ENCODE assay signal across 27 cellular contexts in the genomic region with DNA sequence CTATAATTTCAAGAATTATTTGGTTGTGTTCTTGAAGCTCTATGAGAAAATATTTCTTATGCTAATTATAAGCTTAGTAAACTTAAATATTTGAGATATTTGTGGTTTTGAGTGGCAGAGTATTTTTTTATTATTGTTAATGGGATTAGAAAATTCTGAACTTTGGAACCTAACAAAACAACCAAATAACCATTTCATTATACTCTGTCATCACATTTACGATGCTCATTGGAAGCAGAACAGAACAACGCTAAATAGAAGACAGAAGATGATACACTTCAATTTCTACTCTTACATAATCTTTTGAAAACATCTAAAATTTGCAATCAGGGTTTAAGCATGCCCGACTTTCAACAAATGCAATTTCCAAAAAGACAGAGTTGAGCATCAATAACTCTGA.
"Had no signal": no experiment of that assay in that cellular context is flagged by ENCODE, and none has a peak within 500 bp of the region (broad histone marks: within the 10 kb centered on the region; RNA-seq: fewer than 3 reads in every experiment).

No MANE protein-coding gene starts in this region.

- H3K4me2 ChIP-seq: hepatocyte, neural progenitor cell had no signal

- H3K27ac ChIP-seq: breast epithelium, esophagus muscularis mucosa, gastrocnemius medialis, hepatocyte, neural progenitor cell, right atrium auricular region, testis, transverse colon, VCaP had no signal

- H3K4me3 ChIP-seq: breast epithelium, esophagus muscularis mucosa, gastrocnemius medialis, hepatocyte, left ventricle myocardium inferior, lung, neural progenitor cell, right atrium auricular region, testis, transverse colon had no signal

- FAIRE-seq: urothelium cell line had no signal

- H3K4me1 ChIP-seq: breast epithelium, neural progenitor cell, right atrium auricular region had no signal

- H3K9me3 Mint-ChIP-seq: dendritic cell treated with granulocyte-macrophage colony-stimulating factor and Interleukin-4, amounts not matched to agents 40 ng/mL and 50 ng/mL, for 4 days had no signal

- H3K9ac ChIP-seq: neural progenitor cell had no signal

- H3K27me3 ChIP-seq: breast epithelium, esophagus muscularis mucosa, gastrocnemius medialis, hepatocyte, neural progenitor cell, right atrium auricular region, testis, transverse colon had no signal

- H2AFZ ChIP-seq: hepatocyte, neural progenitor cell had no signal

- H3K36me3 ChIP-seq: breast epithelium, esophagus muscularis mucosa, gastrocnemius medialis, left ventricle myocardium inferior, neural progenitor cell, right atrium auricular region, transverse colon had no signal

- H3K27me3 Mint-ChIP-seq: dendritic cell treated with granulocyte-macrophage colony-stimulating factor and Interleukin-4, amounts not matched to agents 40 ng/mL and 50 ng/mL, for 4 days had no signal

- H3K4me3 Mint-ChIP-seq: dendritic cell treated with granulocyte-macrophage colony-stimulating factor and Interleukin-4, amounts not matched to agents 40 ng/mL and 50 ng/mL, for 4 days; natural killer cell; neural progenitor cell had no signal

- DNase-seq: activated CD4-positive, alpha-beta T cell treated with anti-CD3 and anti-CD28 coated beads for 4 hours; activated CD4-positive, alpha-beta T cell treated with anti-CD3 and anti-CD28 coated beads, Interleukin-2, amount 50 U/mL, for 4 hours; activated gamma-delta T cell; activated naive CD4-positive, alpha-beta T cell treated with anti-CD3 and anti-CD28 coated beads, Interleukin-2, amount 50 U/mL, for 16 hours; amniotic stem cell; central memory CD4-positive, alpha-beta T cell; effector CD4-positive, alpha-beta T cell; gastrocnemius medialis; islet precursor cell; left ventricle myocardium inferior; mesendoderm; natural killer cell; occipital lobe; stimulated activated CD4-positive, alpha-beta T cell treated with anti-CD3 and anti-CD28 coated beads, Interleukin-2, amount 100 ng/mL, for 48 hours; stimulated activated naive CD8-positive, alpha-beta T cell treated with anti-CD3 and anti-CD28 coated beads, Interleukin-15, Interleukin-2, amounts not matched to agents 100 U/mL and 50 U/mL, for 24 hours; testis; transverse colon had no signal

- H3K9me3 ChIP-seq: breast epithelium, esophagus muscularis mucosa, gastrocnemius medialis, left ventricle myocardium inferior, right atrium auricular region, testis, transverse colon had no signal

- H3K27ac Mint-ChIP-seq: activated T-helper 1 cell treated with anti-CD3 and anti-CD28 coated beads, Interleukin-12 subunit alpha, Interleukin-12 subunit beta, Interleukin-2, Interleukin-4 antibody, amounts not matched to agents 30 ng/mL and 10 ng/mL and 1 ng/mL, durations not matched to agents 14 hours and 24 hours and 36 hours; dendritic cell treated with granulocyte-macrophage colony-stimulating factor and Interleukin-4, amounts not matched to agents 40 ng/mL and 50 ng/mL, for 4 days; neural progenitor cell had no signal

- H3K36me3 Mint-ChIP-seq: natural killer cell had no signal
